17 cellular contexts compared by ENCODE assay signal in the genomic region with DNA sequence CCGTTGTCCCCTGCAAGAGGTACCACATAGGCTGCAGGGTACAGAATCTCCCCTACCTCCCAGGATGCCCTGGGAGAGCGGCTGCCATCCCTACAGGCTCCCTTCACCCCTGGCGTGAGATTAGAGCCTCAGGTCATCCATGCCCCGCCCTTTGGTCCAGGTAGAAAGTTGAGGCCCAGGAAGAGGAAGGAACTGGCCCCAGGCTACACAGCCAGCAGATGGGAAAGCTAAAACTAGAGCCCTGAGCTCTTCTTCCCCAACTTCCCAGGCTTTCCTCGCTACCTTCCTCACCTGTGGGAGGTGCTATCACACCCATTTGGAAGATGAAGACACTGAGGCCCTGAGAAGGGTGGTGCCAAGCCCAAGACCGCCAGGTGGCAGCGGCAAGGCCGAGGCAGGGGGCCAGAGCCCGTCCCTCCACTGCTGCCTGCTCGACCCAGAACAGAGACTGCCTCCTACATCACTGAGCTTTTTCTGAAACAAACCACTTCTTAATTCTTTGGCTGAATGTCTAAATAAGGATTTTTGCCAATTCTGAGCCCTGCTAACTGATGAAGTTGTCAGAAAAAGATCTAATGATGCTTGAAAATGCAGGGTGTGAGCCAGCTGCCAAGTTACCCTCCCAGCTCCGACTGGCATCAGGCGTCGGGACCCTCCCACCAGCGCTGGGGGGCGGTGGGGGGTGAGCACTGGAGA. TPM values are rescaled to one million over a fixed set of nuclear protein-coding genes. Genes with fewer than 3 reads are reported as not detected.
A peak's percentile ranks its signal among the peaks of the same experiment; 100 is the strongest.
DNase-seq lines count a peak whose midpoint lies in the region; ATAC-seq, FAIRE-seq and TF ChIP-seq lines count a peak whose summit lies in the region.
"Had no signal": no experiment of that assay in that cellular context is flagged by ENCODE, and none has a peak within 500 bp of the region (broad histone marks: within the 10 kb centered on the region; RNA-seq: fewer than 3 reads in every experiment).

No MANE protein-coding gene starts in this region.

- H3K27me3 Mint-ChIP-seq in CD4-positive, alpha-beta T cell = peaks cover 11% of the 10 kb centered on the region

- no peaks in the 10 kb centered on the region for H3K9me3 Mint-ChIP-seq in CD4-positive, alpha-beta T cell
- H3K9me3 Mint-ChIP-seq: activated naive CD4-positive, alpha-beta T cell treated with anti-CD3 and anti-CD28 coated beads for 36 hours had no signal

- 82% methylated on average over 15 of the region's 15 CpGs for WGBS in hepatocyte (ENCODE audit: low lambda C conversion rate, missing lambda C conversion rate)

- peaks cover 60% of the 10 kb centered on the region for H3K4me1 ChIP-seq in hepatocyte (ENCODE audit: insufficient read depth)
- H3K4me1 ChIP-seq: SJSA1 had no signal

- CTCF ChIA-PET in CD4-positive, alpha-beta T cell (lab: Charles Lee) = no interaction called here

- H3K79me2 ChIP-seq in hepatocyte = no peaks in the 10 kb centered on the region

- no peaks in the 10 kb centered on the region for H3K36me3 ChIP-seq in hepatocyte (replicated peaks; ENCODE audit: insufficient read depth, low read depth)
- H3K36me3 ChIP-seq: SJSA1, vagina had no signal

- no peaks in the 10 kb centered on the region for H3K9me3 ChIP-seq in hepatocyte (ENCODE audit: low read depth)
- H3K9me3 ChIP-seq in CD4-positive, alpha-beta T cell (ENCODE audit: control insufficient read depth, low read length) = no peaks in the 10 kb centered on the region
- H3K9me3 ChIP-seq: SJSA1, vagina had no signal

- peaks cover 2% of the 10 kb centered on the region for H3K4me1 Mint-ChIP-seq in CD4-positive, alpha-beta T cell (ENCODE audit: low read depth)

- intact Hi-C loops in CD4-positive, alpha-beta T cell (cut with DNase I, micrococcal nuclease) = no loop called here

- H3K27me3 ChIP-seq in hepatocyte = peaks cover 21% of the 10 kb centered on the region
- H3K27me3 ChIP-seq in CD4-positive, alpha-beta T cell (ENCODE audit: control insufficient read depth, insufficient read depth, low read length) = peaks cover 7% of the 10 kb centered on the region
- H3K27me3 ChIP-seq: vagina had no signal

- H3K9me2 ChIP-seq in hepatocyte (replicated peaks; ENCODE audit: insufficient read depth) = no peaks in the 10 kb centered on the region

- no peaks in the 10 kb centered on the region for H4K20me1 ChIP-seq in hepatocyte (ENCODE audit: insufficient read depth, poor library complexity, severe bottlenecking)

- TF ChIP-seq POLR2A in H54 (IDR thresholded peaks at IDR 0.05; ENCODE audit: low read depth, low read length) = no peak

- H3K27ac ChIP-seq in hepatocyte = no peak overlapping the region
- H3K27ac ChIP-seq in CD4-positive, alpha-beta T cell (ENCODE audit: low read depth, low read length) = no peak overlapping the region
- H3K27ac ChIP-seq: C4-2B, SJSA1 had no signal

- H3K27ac Mint-ChIP-seq in CD4-positive, alpha-beta T cell = no peak overlapping the region
- H3K27ac Mint-ChIP-seq: activated naive CD4-positive, alpha-beta T cell treated with anti-CD3 and anti-CD28 coated beads for 36 hours had no signal

- no peak overlapping the region for H3K4me3 ChIP-seq in AG10803 (ENCODE audit: low read length)
- no peak overlapping the region for H3K4me3 ChIP-seq in hepatocyte
- H3K4me3 ChIP-seq: SJSA1, vagina had no signal

- TF ChIP-seq CTCF in AG10803 (conservative IDR thresholded peaks at IDR 0.05; ENCODE audit: low read length) (peak; percentile 13; the same call in 1 of the 2 replicates), GM13977 (IDR thresholded peaks at IDR 0.05; ENCODE audit: extremely low read depth, insufficient read depth, missing control alignments) (peak; percentile 8), hepatocyte (IDR thresholded peaks at IDR 0.05; ENCODE audit: poor library complexity) (no peak)
- TF ChIP-seq CTCF in CD4-positive, alpha-beta T cell (IDR thresholded peaks at IDR 0.05) = no peak

- no peak for DNase-seq in AG10803 (ENCODE audit: low read depth)
- no peak for DNase-seq in GM13977 (ENCODE audit: low spot score)
- peak; percentile 61 for DNase-seq in RPMI8226
- peak; percentile 30 for DNase-seq in left lobe of liver (ENCODE audit: low spot score)
- DNase-seq in hepatocyte (ENCODE audit: low spot score) = no peak
- no peak for DNase-seq in H54 (ENCODE audit: insufficient read length, low spot score)
- DNase-seq in CD4-positive, alpha-beta T cell = no peak
- DNase-seq: activated naive CD4-positive, alpha-beta T cell treated with anti-CD3 and anti-CD28 coated beads for 36 hours; kidney glomerular epithelial cell; NCI-H1092; nephron progenitor cell; stimulated activated CD8-positive, alpha-beta memory T cell treated with anti-CD3 and anti-CD28 coated beads, Interleukin-4, amount 100 ng/mL, for 48 hours had no signal

- H2AFZ ChIP-seq in hepatocyte = no peak overlapping the region

- no peak for ATAC-seq in left lobe of liver
- no peak for ATAC-seq in HG03139 (IDR thresholded peaks at IDR 0.05; ENCODE audit: unreplicated experiment)
- no peak for ATAC-seq in CD4-positive, alpha-beta T cell (ENCODE audit: poor library complexity)

- no peak overlapping the region for H3K4me3 Mint-ChIP-seq in CD4-positive, alpha-beta T cell
- H3K4me3 Mint-ChIP-seq: activated naive CD4-positive, alpha-beta T cell treated with anti-CD3 and anti-CD28 coated beads for 36 hours; nephron progenitor cell had no signal

- FAIRE-seq in H54 (lab: Jason Lieb, UNC) = no peak

- POLR2A ChIA-PET in CD4-positive, alpha-beta T cell (lab: Charles Lee) = no interaction called here

- in situ Hi-C loops in GM13977 (cut with MboI; ENCODE audit: low pct_unique_long_range_greater_than_20kb, low sequenced_read_pairs, unreplicated experiment) = no loop called here

- H3K4me2 ChIP-seq in hepatocyte = no peak overlapping the region

- no peaks in the 10 kb centered on the region for H3K36me3 Mint-ChIP-seq in CD4-positive, alpha-beta T cell (ENCODE audit: low read depth)

RNA-seq across cellular contexts. Expression of gene CIB4, which starts 25.7 kb away (rescaled TPM):
- not detected for total RNA-seq in left lobe of liver
- not detected in 2 replicates for total RNA-seq in hepatocyte
- 0.29 TPM in 1 of 2 replicates, not detected in the other for polyA plus RNA-seq in hepatocyte
- total RNA-seq in CD4-positive, alpha-beta T cell = not detected
- total RNA-seq: activated naive CD4-positive, alpha-beta T cell treated with anti-CD3 and anti-CD28 coated beads for 36 hours; chondrocyte; SJSA1; vagina had no signal

Comparison
In these comparisons a context has a peak if more than half of its experiments do, and no peak if none do; other contexts are left out.
1. DNase-seq: peak in RPMI8226 (single experiment) and left lobe of liver (single experiment); none in AG10803 (single experiment), GM13977 (single experiment), hepatocyte (single experiment), H54 (single experiment) and CD4-positive, alpha-beta T cell (0 of 10).
2. CTCF ChIP-seq: peak in AG10803 (single experiment) and GM13977 (single experiment); none in hepatocyte (single experiment) and CD4-positive, alpha-beta T cell (single experiment).